8 cellular contexts compared by ENCODE assay signal in genomic region chr13:99124695-99125334, GRCh38.
A peak's percentile ranks its signal among the peaks of the same experiment; 100 is the strongest.
DNase-seq lines count a peak whose midpoint lies in the region; ATAC-seq and TF ChIP-seq lines count a peak whose summit lies in the region.

No MANE protein-coding gene starts in this region.

- in situ Hi-C loops in KBM-7 (cut with MboI; ENCODE audit: low pct_unique_long_range_greater_than_20kb, low sequenced_read_pairs): no loop called here

- H3K27me3 Mint-ChIP-seq in endodermal cell (ENCODE audit: insufficient read depth): peaks cover 26% of the 10 kb centered on the region

- H3K79me2 ChIP-seq in osteoblast (ENCODE audit: insufficient read depth, low read length): no peaks in the 10 kb centered on the region

- 69 to 91% methylated on average over 2 to 10 of the region's 11 CpGs for WGBS in endodermal cell (ENCODE audit: insufficient coverage in 1 of 2, insufficient read length in 1 of 2), 2 experiments

- no peaks in the 10 kb centered on the region for H3K27me3 ChIP-seq in GM06990 (replicated peaks; ENCODE audit: control insufficient read depth, insufficient read depth, low read length)
- H3K27me3 ChIP-seq in osteoblast (ENCODE audit: insufficient read depth, low read length): no peaks in the 10 kb centered on the region
- no peaks in the 10 kb centered on the region for H3K27me3 ChIP-seq in endodermal cell (ENCODE audit: control insufficient read depth, insufficient read depth, low read length, poor library complexity, severe bottlenecking)

- H3K4me1 ChIP-seq in osteoblast (ENCODE audit: insufficient read depth, low read length): peaks cover 24% of the 10 kb centered on the region
- no peaks in the 10 kb centered on the region for H3K4me1 ChIP-seq in endodermal cell (ENCODE audit: control insufficient read depth, insufficient read depth, low read length)

- DNase-seq in GM06990 (ENCODE audit: extremely low read depth, insufficient read length) (peak; percentile 50), KBM-7 (peak; percentile 45), amniotic stem cell (lab: John Stamatoyannopoulos, UW) (peak; percentile 19), osteoblast (ENCODE audit: insufficient read length, low spot score, missing footprints) (peak; percentile 73), endodermal cell (no peak), globus pallidus (ENCODE audit: low spot score) (no peak), mesenteric fat pad (ENCODE audit: low spot score) (no peak)

- H3K27ac ChIP-seq in osteoblast (ENCODE audit: low read depth, low read length) (peak overlapping the region; percentile 36), endodermal cell (ENCODE audit: low read depth, low read length) (no peak overlapping the region)

- no peak for TF ChIP-seq CTCF in GM06990 (IDR thresholded peaks at IDR 0.05; ENCODE audit: insufficient read depth, low read length, poor library complexity, severe bottlenecking)
- TF ChIP-seq CTCF in osteoblast (IDR thresholded peaks at IDR 0.05; ENCODE audit: extremely low read depth, low read depth, low read length): no peak
- TF ChIP-seq CTCF in endodermal cell (conservative IDR thresholded peaks at IDR 0.05): no peak

- peaks cover 5% of the 10 kb centered on the region for H3K9me3 Mint-ChIP-seq in endodermal cell

- H3K9me3 ChIP-seq in osteoblast (ENCODE audit: low read depth, low read length): no peaks in the 10 kb centered on the region
- no peaks in the 10 kb centered on the region for H3K9me3 ChIP-seq in endodermal cell (ENCODE audit: control insufficient read depth, low read length)

- no peaks in the 10 kb centered on the region for H3K4me1 Mint-ChIP-seq in endodermal cell

- ATAC-seq in GM21526 (IDR thresholded peaks at IDR 0.05; ENCODE audit: low FRiP score, unreplicated experiment): peak; percentile 55

- no peaks in the 10 kb centered on the region for H3K36me3 ChIP-seq in GM06990 (ENCODE audit: control insufficient read depth, insufficient read depth, low read length)
- H3K36me3 ChIP-seq in osteoblast (ENCODE audit: insufficient read depth, low read length): no peaks in the 10 kb centered on the region
- H3K36me3 ChIP-seq in endodermal cell (ENCODE audit: control insufficient read depth, insufficient read depth, low read length): no peaks in the 10 kb centered on the region

- H2AFZ ChIP-seq in osteoblast (ENCODE audit: low read length): peak overlapping the region; percentile 4

- H3K4me3 Mint-ChIP-seq in endodermal cell: no peak overlapping the region

- no peaks in the 10 kb centered on the region for H4K20me1 ChIP-seq in osteoblast (ENCODE audit: insufficient read depth, low read length)

- no peak overlapping the region for H3K9ac ChIP-seq in endodermal cell (ENCODE audit: extremely low read depth, low read length, poor library complexity, severe bottlenecking)

- H3K36me3 Mint-ChIP-seq in endodermal cell (ENCODE audit: low read depth): no peaks in the 10 kb centered on the region

- peak overlapping the region; percentile 27 for H3K4me3 ChIP-seq in GM06990 (replicated peaks; ENCODE audit: low read depth, low read length)
- H3K4me3 ChIP-seq in osteoblast (ENCODE audit: insufficient read depth, low read length): peak overlapping the region; percentile 36
- H3K4me3 ChIP-seq in endodermal cell (ENCODE audit: low read length): no peak overlapping the region

- H3K4me2 ChIP-seq in osteoblast (ENCODE audit: insufficient read depth, low read length): peak overlapping the region; percentile 75

- no peak overlapping the region for H3K27ac Mint-ChIP-seq in endodermal cell

Comparison
In these comparisons a context has a peak if more than half of its experiments do, and no peak if none do; other contexts are left out.
1. DNase-seq: peak in GM06990 (single experiment), KBM-7 (single experiment), amniotic stem cell (single experiment) and osteoblast (single experiment); none in endodermal cell (single experiment), globus pallidus (single experiment) and mesenteric fat pad (single experiment).